ENCODE assay signal across 8 cellular contexts in genomic region chr16:21626659-21627277, GRCh38. TPM values are rescaled to one million over a fixed set of nuclear protein-coding genes. Genes with fewer than 3 reads are reported as not detected.
DNase-seq lines count a peak whose midpoint lies in the region; ATAC-seq and TF ChIP-seq lines count a peak whose summit lies in the region.

No MANE protein-coding gene starts in this region.

- no peak overlapping the region for H3K9ac ChIP-seq in mammary epithelial cell (ENCODE audit: insufficient read depth, low read length)

- no peak overlapping the region for H3K4me3 ChIP-seq in CD8-positive, alpha-beta T cell (ENCODE audit: low read depth, low read length)
- H3K4me3 ChIP-seq in mammary epithelial cell (replicated peaks in 1 of 3; ENCODE audit: insufficient read depth in 1 of 3, low read depth in 2 of 3, low read length in 3 of 3) = no peak overlapping the region
- no peak overlapping the region for H3K4me3 ChIP-seq in testis

- intact Hi-C loops in CD8-positive, alpha-beta T cell (cut with DNase I, micrococcal nuclease) = no loop called here
- intact Hi-C loops in mammary epithelial cell (cut with micrococcal nuclease) (no loop called here), testis (cut with DNase I; ENCODE audit: low total_unique reads) (no loop called here)

- peaks cover 19% of the 10 kb centered on the region for H3K79me2 ChIP-seq in mammary epithelial cell (ENCODE audit: insufficient read depth, low read length)

- POLR2A ChIA-PET in CD8-positive, alpha-beta T cell (lab: Charles Lee) = interaction anchor here (1.2 kb wide), 1 partner anchor 26 kb away, joined by 4 read pairs; no protein-coding TSS in a partner anchor

- peak overlapping the region; percentile 44 for H3K4me3 Mint-ChIP-seq in CD8-positive, alpha-beta T cell

- WGBS in mammary epithelial cell (ENCODE audit: low coverage, missing lambda C conversion rate) = 85% methylated on average over 6 of the region's 6 CpGs
- 62 to 68% methylated on average over 6 of the region's 6 CpGs for WGBS in testis, 2 donors

- H3K27ac ChIP-seq in CD8-positive, alpha-beta T cell (ENCODE audit: low read depth, low read length) = no peak overlapping the region
- H3K27ac ChIP-seq in mammary epithelial cell (ENCODE audit: insufficient read depth, low read depth, low read length) (no peak overlapping the region), testis (no peak overlapping the region)

- no peaks in the 10 kb centered on the region for H4K20me1 ChIP-seq in mammary epithelial cell (ENCODE audit: insufficient read depth, low read length)

- no peaks in the 10 kb centered on the region for H3K27me3 ChIP-seq in CD8-positive, alpha-beta T cell (ENCODE audit: insufficient read depth, low read length)
- H3K27me3 ChIP-seq in mammary epithelial cell (ENCODE audit: insufficient read depth, low read length) (no peaks in the 10 kb centered on the region), testis (no peaks in the 10 kb centered on the region)

- ATAC-seq in CD8-positive, alpha-beta T cell = peak; percentile 61
- ATAC-seq in HG02571 (IDR thresholded peaks at IDR 0.05; ENCODE audit: unreplicated experiment) = no peak

- H2AFZ ChIP-seq in mammary epithelial cell (ENCODE audit: low read depth, low read length) = no peak overlapping the region

- CTCF ChIA-PET in CD8-positive, alpha-beta T cell (lab: Charles Lee) = interaction anchor here (1.0 kb wide), 1 partner anchor 14 kb away, joined by 3 read pairs; no protein-coding TSS in a partner anchor
- CTCF ChIA-PET in mammary epithelial cell (lab: Charles Lee; ENCODE audit: low non-redundant PET) = no interaction called here

- TF ChIP-seq POLR2A in testis (IDR thresholded peaks at IDR 0.05) = no peak

- H3K36me3 Mint-ChIP-seq in CD8-positive, alpha-beta T cell = peaks cover 68% of the 10 kb centered on the region

- dilution Hi-C loops in mammary epithelial cell (cut with HindIII; ENCODE audit: low sequenced_read_pairs) = no loop called here

- no peaks in the 10 kb centered on the region for H3K27me3 Mint-ChIP-seq in CD8-positive, alpha-beta T cell (ENCODE audit: low read depth)

- no peaks in the 10 kb centered on the region for H3K9me3 Mint-ChIP-seq in CD8-positive, alpha-beta T cell

- H3K27ac Mint-ChIP-seq in CD8-positive, alpha-beta T cell = peak overlapping the region; percentile 67

- no peak for TF ChIP-seq CTCF in CD8-positive, alpha-beta T cell (IDR thresholded peaks at IDR 0.05)
- TF ChIP-seq CTCF in mammary epithelial cell (conservative IDR thresholded peaks at IDR 0.05 in 1 of 2, IDR thresholded peaks at IDR 0.05 in 1 of 2; ENCODE audit: extremely low read depth in 1 of 2, insufficient read depth in 1 of 2, low read depth in 1 of 2, low read length in 2 of 2) (no peak), testis (IDR thresholded peaks at IDR 0.05) (no peak)

- in situ Hi-C loops in mammary epithelial cell (cut with MboI; ENCODE audit: low sequenced_read_pairs in 2 of 2) = no loop called here

- no peak overlapping the region for H3K4me2 ChIP-seq in mammary epithelial cell (ENCODE audit: insufficient read depth, low read depth, low read length)

- no TSS peak for BruUV-seq in mammary epithelial cell (replicated peaks; lab: Mats Ljungman, UMichigan)

- DNase-seq in CD8-positive, alpha-beta T cell = no peak
- peak; percentile 94 for DNase-seq in NCI-H460 (ENCODE audit: extremely low read depth, low read depth)
- peak; percentile 68 for DNase-seq in mammary epithelial cell
- DNase-seq in medulla oblongata (ENCODE audit: extremely low spot score) = peak; percentile 60
- DNase-seq in testis = no peak
- no peak for DNase-seq in DMS79 (lab: John Stamatoyannopoulos, UW)
- no peak for DNase-seq in activated CD4-positive, alpha-beta T cell treated with anti-CD3 and anti-CD28 coated beads, Interleukin-2, amount 50 U/mL, for 1 hour

- peaks cover 9% of the 10 kb centered on the region for H3K36me3 ChIP-seq in CD8-positive, alpha-beta T cell (ENCODE audit: insufficient read depth, low read length)
- peaks cover 7% of the 10 kb centered on the region for H3K36me3 ChIP-seq in mammary epithelial cell (ENCODE audit: insufficient read depth, low read length)
- no peaks in the 10 kb centered on the region for H3K36me3 ChIP-seq in testis (ENCODE audit: low read depth, missing control alignments)

- peaks cover 38% of the 10 kb centered on the region for H3K4me1 Mint-ChIP-seq in CD8-positive, alpha-beta T cell (ENCODE audit: low read depth)

- peaks cover 15% of the 10 kb centered on the region for H3K4me1 ChIP-seq in CD8-positive, alpha-beta T cell (ENCODE audit: insufficient read depth, low read length)
- H3K4me1 ChIP-seq in mammary epithelial cell (ENCODE audit: insufficient read depth, low read length) (peaks cover 8% of the 10 kb centered on the region), testis (no peaks in the 10 kb centered on the region)

- H3K9me3 ChIP-seq in CD8-positive, alpha-beta T cell (ENCODE audit: low read length) = no peaks in the 10 kb centered on the region
- H3K9me3 ChIP-seq in mammary epithelial cell (replicated peaks; ENCODE audit: insufficient read depth, low read length) = peaks cover 3% of the 10 kb centered on the region
- H3K9me3 ChIP-seq in testis = no peaks in the 10 kb centered on the region

RNA-seq across cellular contexts. Expression of gene IGSF6, which starts 25.6 kb away (rescaled TPM):
- total RNA-seq in CD8-positive, alpha-beta T cell = under 1 TPM in 1 of 2 experiments, not detected in 1; 0.19 TPM
- total RNA-seq in NCI-H460 (2014; rRNA removed; shearing (Covaris generic)) = not detected in 2 replicates
- not detected in 2 replicates for polyA plus RNA-seq in NCI-H460 (2014; cell fraction: nucleus; rRNA removed)
- total RNA-seq in mammary epithelial cell (not detected), testis (under 1 TPM in 1 of 2 donors, not detected in 1; 0.81 TPM)
- polyA plus RNA-seq in mammary epithelial cell (not detected), testis (ENCODE audit: insufficient read depth, low read depth, low replicate concordance) (1.4 TPM)
- polyA minus RNA-seq in mammary epithelial cell = not detected

RNA-seq across cellular contexts. Expression of gene METTL9, which starts 27.4 kb away (rescaled TPM):
- 10 to 100 TPM; 93.8 to 99.0 TPM for total RNA-seq in CD8-positive, alpha-beta T cell
- 251 and 259 TPM in 2 replicates for total RNA-seq in NCI-H460 (2014; rRNA removed; shearing (Covaris generic))
- 129 and 139 TPM in 2 replicates for polyA plus RNA-seq in NCI-H460 (2014; cell fraction: nucleus; rRNA removed)
- 100 to 1,000 TPM in 1 of 2 donors, 10 to 100 TPM in 1; 86.1 to 131 TPM for total RNA-seq in mammary epithelial cell
- 62.0 TPM for polyA plus RNA-seq in mammary epithelial cell
- polyA minus RNA-seq in mammary epithelial cell = 34.9 TPM
- total RNA-seq in testis = 10 to 100 TPM; 70.5 to 77.5 TPM
- polyA plus RNA-seq in testis (ENCODE audit: insufficient read depth, low read depth, low replicate concordance) = 42.4 TPM

RNA-seq across cellular contexts. Expression of gene OTOA, which starts 37.0 kb away (rescaled TPM):
- total RNA-seq in CD8-positive, alpha-beta T cell = under 1 TPM in 1 of 2 experiments, not detected in 1; 0.14 TPM
- total RNA-seq in NCI-H460 (2014; rRNA removed; shearing (Covaris generic)) = not detected in 2 replicates
- polyA plus RNA-seq in NCI-H460 (2014; cell fraction: nucleus; rRNA removed) = not detected in 2 replicates
- 1 to 10 TPM in 1 of 2 donors, under 1 TPM in 1; 0.21 to 1.5 TPM for total RNA-seq in mammary epithelial cell
- 0.07 TPM for polyA plus RNA-seq in mammary epithelial cell
- polyA minus RNA-seq in mammary epithelial cell = not detected
- total RNA-seq in testis = 10 to 100 TPM in 1 of 2 donors, 1 to 10 TPM in 1; 6.5 to 11.2 TPM
- 19.7 TPM for polyA plus RNA-seq in testis (ENCODE audit: insufficient read depth, low read depth, low replicate concordance)

Comparison
In these comparisons a context has a peak if more than half of its experiments do, and no peak if none do; other contexts are left out.
1. DNase-seq: peak in NCI-H460 (single experiment), mammary epithelial cell (single experiment) and medulla oblongata (single experiment); none in CD8-positive, alpha-beta T cell (0 of 7), testis (single experiment), DMS79 (single experiment) and activated CD4-positive, alpha-beta T cell treated with anti-CD3 and anti-CD28 coated beads, Interleukin-2, amount 50 U/mL, for 1 hour (single experiment).